ENCODE assay signal across 8 cellular contexts in the genomic region with DNA sequence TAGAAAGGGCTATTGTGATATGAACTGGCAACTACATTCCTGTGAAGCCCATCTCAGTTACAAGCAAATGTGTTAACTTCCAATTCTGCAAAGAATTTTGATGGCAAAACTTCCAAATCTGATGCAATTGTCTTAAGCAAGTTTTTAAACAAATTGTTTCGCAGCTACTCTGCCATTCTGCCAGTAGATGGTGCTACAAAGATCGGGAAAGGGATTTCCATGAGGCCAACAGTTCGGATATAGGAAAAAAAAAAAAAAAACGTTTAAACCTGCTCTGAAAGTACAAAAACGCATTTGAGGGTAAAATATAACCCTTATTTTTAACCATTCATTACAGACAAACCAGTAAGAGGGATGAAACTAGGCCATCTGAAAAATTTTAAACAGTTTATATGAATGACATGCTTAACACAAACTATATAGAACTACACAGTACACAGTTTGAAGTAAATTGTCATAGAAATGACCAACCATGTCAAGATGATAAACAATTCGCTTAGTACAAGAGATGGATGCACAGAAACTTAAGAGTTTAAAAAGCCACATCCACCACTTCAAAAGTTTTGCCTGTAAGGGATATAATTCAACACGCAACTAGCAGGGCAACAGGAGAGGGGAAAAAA. TPM values are rescaled to one million over a fixed set of nuclear protein-coding genes. Genes with fewer than 3 reads are reported as not detected.
DNase-seq lines count a peak whose midpoint lies in the region; ATAC-seq and TF ChIP-seq lines count a peak whose summit lies in the region.

No MANE protein-coding gene starts in this region.

- ATAC-seq in activated B cell treated with CpG ODN at 0.5 μM for 24 hours (ENCODE audit: low read depth) (no peak), foreskin keratinocyte (no peak), psoas muscle (no peak), HG03442 (IDR thresholded peaks at IDR 0.05; ENCODE audit: unreplicated experiment) (no peak)

- H3K9me3 Mint-ChIP-seq in activated B cell treated with CpG ODN at 0.5 μM for 24 hours = no peaks in the 10 kb centered on the region

- TF ChIP-seq CTCF in A673 (conservative IDR thresholded peaks at IDR 0.05; ENCODE audit: low read depth, low read length) (peak; percentile 89), activated B cell treated with CpG ODN at 0.5 μM for 24 hours (IDR thresholded peaks at IDR 0.05) (no peak), foreskin keratinocyte (conservative IDR thresholded peaks at IDR 0.05) (peak; percentile 83), psoas muscle (IDR thresholded peaks at IDR 0.05) (peak; percentile 72)

- peaks cover 35% of the 10 kb centered on the region for H3K4me1 Mint-ChIP-seq in activated B cell treated with CpG ODN at 0.5 μM for 24 hours

- WGBS in psoas muscle, 3 donors = 2% methylated on average over 7 of the region's 7 CpGs

- H3K27ac ChIP-seq in A673 (ENCODE audit: low read depth, low read length, poor library complexity, severe bottlenecking) (peak overlapping the region; percentile 43), foreskin keratinocyte (peak overlapping the region; percentile 12), psoas muscle (peak overlapping the region; percentile 100)

- H3K9ac ChIP-seq in ES-I3 (ENCODE audit: low read depth, low read length) = peak overlapping the region; percentile 92

- H3K36me3 ChIP-seq in A673 (ENCODE audit: insufficient read depth, low read length, poor library complexity, severe bottlenecking) = peaks cover 29% of the 10 kb centered on the region
- H3K36me3 ChIP-seq in ES-I3 (ENCODE audit: insufficient read depth, low read length) = 0 out of 2 replicates have a peak, but pooled peaks cover 3% of the 10 kb centered on the region
- no peaks in the 10 kb centered on the region for H3K36me3 ChIP-seq in psoas muscle (ENCODE audit: insufficient read depth in 1 of 2, low read depth in 1 of 2)

- H3K27me3 ChIP-seq in A673 (replicated peaks; ENCODE audit: insufficient read depth, low read depth, low read length, poor library complexity) (no peaks in the 10 kb centered on the region), foreskin keratinocyte (no peaks in the 10 kb centered on the region), psoas muscle (ENCODE audit: insufficient read depth in 3 of 3, low read length in 2 of 3) (no peaks in the 10 kb centered on the region)

- H3K4me3 ChIP-seq in A673 (ENCODE audit: low read depth, low read length, poor library complexity, severe bottlenecking) (peak overlapping the region; percentile 91), psoas muscle (peak overlapping the region; percentile 95)

- intact Hi-C loops in A673 (cut with micrococcal nuclease; ENCODE audit: unreplicated experiment) (loop anchor here (10.0 kb wide), 1 partner anchor 283 kb away; a partner anchor contains a TSS), activated B cell treated with CpG ODN at 0.5 μM for 24 hours (cut with micrococcal nuclease) (loop anchor here (10.0 kb wide), 1 partner anchor 1003 kb away; a partner anchor contains a TSS), psoas muscle (cut with DNase I) (loop anchor here in 1 of 2 donors (5.0 to 10.0 kb wide), 2 partner anchors 75 to 383 kb away; a partner anchor contains a TSS)

- H3K4me1 ChIP-seq in A673 (ENCODE audit: insufficient read depth, low read length, poor library complexity, severe bottlenecking) (peaks cover 13% of the 10 kb centered on the region), ES-I3 (ENCODE audit: insufficient read depth, low read length) (peaks cover 7% of the 10 kb centered on the region), foreskin keratinocyte (peaks cover 9% of the 10 kb centered on the region), psoas muscle (peaks cover 25% of the 10 kb centered on the region)

- H3K4me3 Mint-ChIP-seq in activated B cell treated with CpG ODN at 0.5 μM for 24 hours = peak overlapping the region; percentile 95

- H3K27ac Mint-ChIP-seq in activated B cell treated with CpG ODN at 0.5 μM for 24 hours = peak overlapping the region; percentile 100

- CTCF ChIA-PET in A673 (lab: Charles Lee) (interaction anchor here (0.6 to 1.2 kb wide), 5 partner anchors 9 to 1387 kb away, joined by 3 to 11 read pairs (median 4); a partner anchor contains a TSS), activated B cell treated with CpG ODN at 0.5 μM for 24 hours (lab: Charles Lee) (interaction anchor here (0.7 to 1.4 kb wide), 9 partner anchors 9 to 427 kb away, joined by 3 to 7 read pairs (median 4); a partner anchor contains a TSS)

- H3K36me3 Mint-ChIP-seq in activated B cell treated with CpG ODN at 0.5 μM for 24 hours (ENCODE audit: low read depth) = peaks cover 34% of the 10 kb centered on the region

- DNase-seq in A673 (ENCODE audit: low spot score) (peak; percentile 82), NCI-H146 (lab: John Stamatoyannopoulos, UW) (peak; percentile 37), activated B cell treated with CpG ODN at 0.5 μM for 24 hours (no peak), foreskin keratinocyte (peak in 1 of 2 donors; percentile 57), psoas muscle (no peak)
- no peak for DNase-seq in effector CD8-positive, alpha-beta T cell (lab: John Stamatoyannopoulos, UW)

- BruUV-seq in A673 (replicated peaks; lab: Mats Ljungman, UMichigan) = no TSS peak

- no peaks in the 10 kb centered on the region for H3K27me3 Mint-ChIP-seq in activated B cell treated with CpG ODN at 0.5 μM for 24 hours

- POLR2A ChIA-PET in A673 (lab: Charles Lee; ENCODE audit: low non-redundant PET) (interaction anchor here (0.7 kb wide), 1 partner anchor 10 kb away, joined by 6 read pairs; no protein-coding TSS in a partner anchor), activated B cell treated with CpG ODN at 0.5 μM for 24 hours (lab: Charles Lee) (interaction anchor here (0.6 to 1.2 kb wide), 6 partner anchors 10 to 1900 kb away, joined by 3 to 5 read pairs (median 3); no protein-coding TSS in a partner anchor)

- H3K9me3 ChIP-seq in A673 (ENCODE audit: low read depth, low read length, poor library complexity, severe bottlenecking) (no peaks in the 10 kb centered on the region), ES-I3 (ENCODE audit: control insufficient read depth, insufficient read depth, low read length) (no peaks in the 10 kb centered on the region), psoas muscle (no peaks in the 10 kb centered on the region)

RNA-seq across cellular contexts. Expression of a gene that starts 2.2 kb away (rescaled TPM):
- total RNA-seq in A673 (2021) (56.0 and 56.2 TPM in 2 replicates), activated B cell treated with CpG ODN at 0.5 μM for 24 hours (31.2 and 34.7 TPM in 2 replicates), foreskin keratinocyte (18.0 and 21.7 TPM in 2 replicates), psoas muscle (10 to 100 TPM; 11.5 to 19.2 (median 17.6) TPM)
- polyA plus RNA-seq in foreskin keratinocyte (28.2 and 30.0 TPM in 2 replicates), psoas muscle (10 to 100 TPM; 12.2 to 13.3 (median 13.1) TPM)

RNA-seq across cellular contexts. Expression of a gene that starts 16.1 kb away (rescaled TPM):
- total RNA-seq in A673 (2021) = 0.58 and 0.66 TPM in 2 replicates
- 5.3 and 5.9 TPM in 2 replicates for total RNA-seq in activated B cell treated with CpG ODN at 0.5 μM for 24 hours
- total RNA-seq in foreskin keratinocyte = 1.7 and 2.0 TPM in 2 replicates
- 0.40 and 0.48 TPM in 2 replicates for polyA plus RNA-seq in foreskin keratinocyte
- 1 to 10 TPM in 3 of 4 donors, under 1 TPM in 1; 0.86 to 4.3 (median 2.6) TPM for total RNA-seq in psoas muscle
- polyA plus RNA-seq in psoas muscle = 1 to 10 TPM in 1 of 3 donors, under 1 TPM in 2; 0.69 to 1.9 (median 0.79) TPM

Comparison
In these comparisons a context has a peak if more than half of its experiments do, and no peak if none do; other contexts are left out.
1. DNase-seq: peak in A673 (single experiment) and NCI-H146 (single experiment); none in activated B cell treated with CpG ODN at 0.5 μM for 24 hours (single experiment), psoas muscle (0 of 2) and effector CD8-positive, alpha-beta T cell (single experiment).
2. H3K27ac ChIP-seq: peak in every context shown above with its lines; median percentile 100 in psoas muscle; 43 in A673; 12 in foreskin keratinocyte.